ENCODE assay signal across 3 cellular contexts in the genomic region with DNA sequence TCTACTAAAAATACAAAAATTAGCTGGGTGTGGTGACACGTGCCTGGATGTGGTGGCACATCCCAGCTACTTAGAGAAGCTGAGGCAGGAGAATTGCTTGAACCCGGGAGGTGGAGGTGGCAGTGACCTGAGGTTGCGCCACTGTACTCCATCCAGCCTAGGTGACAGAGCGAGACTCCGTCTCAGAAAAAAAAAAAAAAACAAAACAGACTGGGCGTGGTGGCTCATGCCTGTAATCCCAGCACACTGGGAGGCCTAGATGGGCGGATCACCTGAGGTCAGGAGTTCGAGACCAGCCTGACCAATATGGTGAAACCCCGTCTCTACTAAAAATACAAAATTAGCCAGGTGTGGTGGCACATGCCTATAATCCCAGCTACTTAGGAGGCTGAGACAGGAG.
TF ChIP-seq lines count a peak whose summit lies in the region.

No MANE protein-coding gene starts in this region.

TF ChIP-seq in HEK293, 187 proteins besides CTCF, POLR2A, EP300 and RAD21:
- peak; percentile 60 for TF ChIP-seq KLF1 (tag by site-specific recombination; IDR thresholded peaks at IDR 0.05)

TF ChIP-seq in K562, 482 proteins besides CTCF, POLR2A, EP300 and RAD21:
- TF ChIP-seq CEBPB (tag; IDR thresholded peaks at IDR 0.05) = peak; percentile 60

TF ChIP-seq in HepG2, 621 proteins besides CTCF, POLR2A, EP300 and RAD21:
- TF ChIP-seq, protein P1, sequence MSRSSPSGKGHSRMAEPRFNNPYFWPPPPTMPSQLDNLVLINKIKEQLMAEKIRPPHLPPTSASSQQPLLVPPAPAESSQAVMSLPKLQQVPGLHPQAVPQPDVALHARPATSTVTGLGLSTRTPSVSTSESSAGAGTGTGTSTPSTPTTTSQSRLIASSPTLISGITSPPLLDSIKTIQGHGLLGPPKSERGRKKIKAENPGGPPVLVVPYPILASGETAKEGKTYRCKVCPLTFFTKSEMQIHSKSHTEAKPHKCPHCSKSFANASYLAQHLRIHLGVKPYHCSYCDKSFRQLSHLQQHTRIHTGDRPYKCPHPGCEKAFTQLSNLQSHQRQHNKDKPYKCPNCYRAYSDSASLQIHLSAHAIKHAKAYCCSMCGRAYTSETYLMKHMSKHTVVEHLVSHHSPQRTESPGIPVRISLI (CRISPR knock-in tag; IDR thresholded peaks at IDR 0.05; ENCODE audit: borderline replicate concordance) = 0 out of 2 replicates have a peak, but pooled peaks have one; percentile 40
- peak; percentile 89 for TF ChIP-seq ZNF441 (CRISPR knock-in tag; IDR thresholded peaks at IDR 0.05; ENCODE audit: borderline replicate concordance)
